Comparison of ENCODE assay signal across 20 cellular contexts in the genomic region with DNA sequence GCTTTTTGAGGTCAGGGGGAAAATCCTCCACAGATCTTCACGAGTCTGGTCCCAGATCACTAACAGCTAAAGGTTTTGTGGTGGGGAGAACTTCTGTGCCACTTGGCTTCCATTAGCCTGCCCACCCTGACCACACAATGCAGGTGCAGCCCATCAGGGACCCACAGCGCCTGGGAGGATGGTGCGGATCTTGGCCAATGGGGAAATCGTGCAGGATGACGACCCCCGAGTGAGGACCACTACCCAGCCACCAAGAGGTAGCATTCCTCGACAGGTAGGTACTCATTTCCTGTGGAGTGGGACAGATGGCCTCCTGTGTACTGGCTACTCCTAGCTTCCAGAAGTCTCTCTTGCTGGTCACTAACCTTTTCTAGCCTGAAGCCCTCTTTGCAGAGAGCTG. TPM values are rescaled to one million over a fixed set of nuclear protein-coding genes. Genes with fewer than 3 reads are reported as not detected.
DNase-seq lines count a peak whose midpoint lies in the region; ATAC-seq and TF ChIP-seq lines count a peak whose summit lies in the region.
"Had no signal": no experiment of that assay in that cellular context is flagged by ENCODE, and none has a peak within 500 bp of the region (broad histone marks: within the 10 kb centered on the region; RNA-seq: fewer than 3 reads in every experiment).

No MANE protein-coding gene starts in this region.

- no peak for TF ChIP-seq POLR2A in stomach (IDR thresholded peaks at IDR 0.05)

- intact Hi-C loops in left ventricle myocardium superior (cut with micrococcal nuclease) (no loop called here), stomach (cut with DNase I; ENCODE audit: low total_unique reads) (loop anchor here (10.0 kb wide), 2 partner anchors 117 to 197 kb away; no protein-coding TSS in a partner anchor), cardiac septum (cut with DNase I) (no loop called here)
- intact Hi-C loops in activated CD8-positive, alpha-beta T cell treated with anti-CD3 and anti-CD28 coated beads for 36 hours (cut with micrococcal nuclease), result loop anchor here (10.0 kb wide), 1 partner anchor 207 kb away; no protein-coding TSS in a partner anchor

- H3K27ac ChIP-seq in right atrium auricular region, result no peak overlapping the region
- no peak overlapping the region for H3K27ac ChIP-seq in stomach
- H3K27ac ChIP-seq: ovary, skin epidermis, tibial nerve had no signal

- H3K36me3 ChIP-seq in right atrium auricular region (no peaks in the 10 kb centered on the region), stomach (peaks cover 0 to 16% (median 5%) of the 10 kb centered on the region in 4 donors)
- H3K36me3 ChIP-seq: ovary had no signal

- no peaks in the 10 kb centered on the region for H3K36me3 Mint-ChIP-seq in activated CD8-positive, alpha-beta T cell treated with anti-CD3 and anti-CD28 coated beads for 36 hours (ENCODE audit: low read depth)
- no peaks in the 10 kb centered on the region for H3K36me3 Mint-ChIP-seq in glutamatergic neuron (ENCODE audit: unreplicated experiment)

- H3K9me3 ChIP-seq in right atrium auricular region (no peaks in the 10 kb centered on the region), stomach (no peaks in the 10 kb centered on the region)
- H3K9me3 ChIP-seq: HAP-1, ovary, tibial nerve had no signal

- H3K9me3 Mint-ChIP-seq in activated CD8-positive, alpha-beta T cell treated with anti-CD3 and anti-CD28 coated beads for 36 hours, result no peaks in the 10 kb centered on the region
- no peaks in the 10 kb centered on the region for H3K9me3 Mint-ChIP-seq in glutamatergic neuron (ENCODE audit: unreplicated experiment)

- TF ChIP-seq EP300 in stomach (IDR thresholded peaks at IDR 0.05), result no peak

- POLR2A ChIA-PET in activated CD8-positive, alpha-beta T cell treated with anti-CD3 and anti-CD28 coated beads for 36 hours (lab: Charles Lee), result no interaction called here

- ATAC-seq in left ventricle myocardium superior, result no peak
- no peak for ATAC-seq in activated CD8-positive, alpha-beta T cell treated with anti-CD3 and anti-CD28 coated beads for 36 hours
- ATAC-seq: esophagus mucosa, Panc1, SK-N-SH treated with all-trans-retinoic acid at 6 μM for 48 hours had no signal

- H3K4me1 ChIP-seq in right atrium auricular region, result peaks cover 0 to 14% of the 10 kb centered on the region in 2 donors
- peaks cover 3 to 23% (median 18%) of the 10 kb centered on the region in 4 donors for H3K4me1 ChIP-seq in stomach
- H3K4me1 ChIP-seq: HAP-1 had no signal

- WGBS in stomach, 5 donors, result 85 to 98% (median 92%) methylated on average over 7 of the region's 7 CpGs

- CTCF ChIA-PET in activated CD8-positive, alpha-beta T cell treated with anti-CD3 and anti-CD28 coated beads for 36 hours (lab: Charles Lee), result interaction anchor here (0.6 to 2.4 kb wide), 4 partner anchors 12 to 124 kb away, joined by 3 to 10 read pairs (median 4); no protein-coding TSS in a partner anchor

- H3K4me3 Mint-ChIP-seq in activated CD8-positive, alpha-beta T cell treated with anti-CD3 and anti-CD28 coated beads for 36 hours, result peak overlapping the region; percentile 64
- H3K4me3 Mint-ChIP-seq in glutamatergic neuron (ENCODE audit: unreplicated experiment), result peak overlapping the region; percentile 72

- no peaks in the 10 kb centered on the region for H3K27me3 Mint-ChIP-seq in activated CD8-positive, alpha-beta T cell treated with anti-CD3 and anti-CD28 coated beads for 36 hours
- peaks cover 5% of the 10 kb centered on the region for H3K27me3 Mint-ChIP-seq in glutamatergic neuron (ENCODE audit: unreplicated experiment)

- H3K27ac Mint-ChIP-seq in activated CD8-positive, alpha-beta T cell treated with anti-CD3 and anti-CD28 coated beads for 36 hours, result no peak overlapping the region
- no peak overlapping the region for H3K27ac Mint-ChIP-seq in glutamatergic neuron (ENCODE audit: unreplicated experiment)

- no peaks in the 10 kb centered on the region for H3K27me3 ChIP-seq in right atrium auricular region
- peaks cover 0 to 29% (median 13%) of the 10 kb centered on the region in 3 donors for H3K27me3 ChIP-seq in stomach
- H3K27me3 ChIP-seq: ovary had no signal

- TF ChIP-seq CTCF in right atrium auricular region (IDR thresholded peaks at IDR 0.05), result no peak
- TF ChIP-seq CTCF in activated CD8-positive, alpha-beta T cell treated with anti-CD3 and anti-CD28 coated beads for 36 hours (IDR thresholded peaks at IDR 0.05), result no peak
- no peak for TF ChIP-seq CTCF in glutamatergic neuron (IDR thresholded peaks at IDR 0.05; ENCODE audit: partially characterized antibody, unreplicated experiment)
- TF ChIP-seq CTCF in stomach (IDR thresholded peaks at IDR 0.05), result no peak

- H3K4me3 ChIP-seq in right atrium auricular region (no peak overlapping the region), stomach (no peak overlapping the region)
- H3K4me3 ChIP-seq: HAP-1, ovary, skin epidermis, tibial nerve had no signal

- DNase-seq in right atrium auricular region (ENCODE audit: low spot score) (peak; percentile 42), left ventricle myocardium superior (no peak), glutamatergic neuron (no peak), stomach (peak; percentile 15), HPDE6-E6E7 (ENCODE audit: extremely low spot score) (no peak), ecto neural progenitor cell (ENCODE audit: low spot score) (no peak), cardiac septum (ENCODE audit: low spot score) (no peak)
- DNase-seq in activated CD8-positive, alpha-beta T cell treated with anti-CD3 and anti-CD28 coated beads for 36 hours, result no peak
- DNase-seq: AML-193, aorta, cortex of kidney, NCI-H146, NCI-H82, ovary had no signal

- peaks cover 6% of the 10 kb centered on the region for H3K4me1 Mint-ChIP-seq in activated CD8-positive, alpha-beta T cell treated with anti-CD3 and anti-CD28 coated beads for 36 hours (ENCODE audit: low read depth)
- peaks cover 2% of the 10 kb centered on the region for H3K4me1 Mint-ChIP-seq in glutamatergic neuron (ENCODE audit: low read depth, unreplicated experiment)

RNA-seq across cellular contexts. Expression of a gene that starts 1.5 kb away (rescaled TPM):
- 1 to 10 TPM; 2.1 to 3.5 TPM for total RNA-seq in right atrium auricular region
- 2.8 TPM for total RNA-seq in left ventricle myocardium superior
- total RNA-seq in activated CD8-positive, alpha-beta T cell treated with anti-CD3 and anti-CD28 coated beads for 36 hours, result 10 to 100 TPM; 10.8 to 12.5 TPM
- 50.1 TPM for total RNA-seq in glutamatergic neuron (ENCODE audit: unreplicated experiment)
- under 1 TPM in 2 of 5 donors, not detected in 3; 0.55 to 0.58 TPM for total RNA-seq in stomach
- polyA plus RNA-seq in stomach, result 1 to 10 TPM; 4.0 to 7.4 (median 4.6) TPM
- 5.7 TPM for total RNA-seq in cardiac septum

RNA-seq across cellular contexts. Expression of a gene that starts 58.3 kb away (rescaled TPM):
- not detected for total RNA-seq in right atrium auricular region
- total RNA-seq in left ventricle myocardium superior, result not detected
- total RNA-seq in activated CD8-positive, alpha-beta T cell treated with anti-CD3 and anti-CD28 coated beads for 36 hours, result 1 to 10 TPM; 1.3 to 2.3 TPM
- not detected for total RNA-seq in glutamatergic neuron (ENCODE audit: unreplicated experiment)
- not detected for total RNA-seq in stomach
- polyA plus RNA-seq in stomach, result not detected
- total RNA-seq in cardiac septum, result not detected
- total RNA-seq: aorta, esophagus mucosa, ovary, tibial nerve had no signal
- polyA plus RNA-seq: ovary had no signal

Comparison
In these comparisons a context has a peak if more than half of its experiments do, and no peak if none do; other contexts are left out.
1. DNase-seq: peak in right atrium auricular region (single experiment) and stomach (single experiment); none in left ventricle myocardium superior (single experiment), activated CD8-positive, alpha-beta T cell treated with anti-CD3 and anti-CD28 coated beads for 36 hours (single experiment), glutamatergic neuron (single experiment), HPDE6-E6E7 (single experiment), ecto neural progenitor cell (single experiment) and cardiac septum (single experiment).
2. intact Hi-C loops: an anchor here in activated CD8-positive, alpha-beta T cell treated with anti-CD3 and anti-CD28 coated beads for 36 hours (10.0 kb wide) and stomach (10.0 kb wide); none called in left ventricle myocardium superior and cardiac septum.